In genomic region chr19:38538386-38538785, GRCh38 we compare ENCODE assay signal across 16 cellular contexts.
A peak's percentile ranks its signal among the peaks of the same experiment; 100 is the strongest.
DNase-seq lines count a peak whose midpoint lies in the region; ATAC-seq, FAIRE-seq and TF ChIP-seq lines count a peak whose summit lies in the region.
"Had no signal": no experiment of that assay in that cellular context is flagged by ENCODE, and none has a peak within 500 bp of the region (broad histone marks: within the 10 kb centered on the region; RNA-seq: fewer than 3 reads in every experiment).

No MANE protein-coding gene starts in this region.

- H3K4me1 Mint-ChIP-seq in activated CD4-positive, alpha-beta T cell treated with anti-CD3 and anti-CD28 coated beads, Interleukin-2, amount 10 ng/mL, durations not matched to agents 24 days and 14 days: peaks cover 37% of the 10 kb centered on the region
- peaks cover 35% of the 10 kb centered on the region for H3K4me1 Mint-ChIP-seq in activated CD8-positive, alpha-beta T cell treated with anti-CD3 and anti-CD28 coated beads, Interleukin-2, amount 10 ng/mL, durations not matched to agents 7 days and 5 days (ENCODE audit: low read depth)
- peaks cover 25 to 26% of the 10 kb centered on the region in 2 donors for H3K4me1 Mint-ChIP-seq in effector memory CD8-positive, alpha-beta T cell (ENCODE audit: low read depth in 2 of 2)
- peaks cover 38% of the 10 kb centered on the region for H3K4me1 Mint-ChIP-seq in stimulated activated naive CD8-positive, alpha-beta T cell treated with anti-CD3 and anti-CD28 coated beads, Interleukin-15, amount 100 ng/mL, for 72 hours
- H3K4me1 Mint-ChIP-seq: nephron progenitor cell, WTC11 had no signal

- H3K36me3 ChIP-seq in suprapubic skin: no peaks in the 10 kb centered on the region
- peaks cover 0 to 38% (median 0%) of the 10 kb centered on the region in 3 donors for H3K36me3 ChIP-seq in tibial nerve

- peaks cover 13% of the 10 kb centered on the region for H3K9me3 Mint-ChIP-seq in activated CD4-positive, alpha-beta T cell treated with anti-CD3 and anti-CD28 coated beads, Interleukin-2, amount 10 ng/mL, durations not matched to agents 24 days and 14 days
- peaks cover 8% of the 10 kb centered on the region for H3K9me3 Mint-ChIP-seq in activated CD8-positive, alpha-beta T cell treated with anti-CD3 and anti-CD28 coated beads, Interleukin-2, amount 10 ng/mL, durations not matched to agents 7 days and 5 days (ENCODE audit: insufficient read depth)
- peaks cover 0 to 3% of the 10 kb centered on the region in 2 donors for H3K9me3 Mint-ChIP-seq in effector memory CD8-positive, alpha-beta T cell
- peaks cover 8 to 42% of the 10 kb centered on the region in 2 donors for H3K9me3 Mint-ChIP-seq in stimulated activated naive CD8-positive, alpha-beta T cell treated with anti-CD3 and anti-CD28 coated beads, Interleukin-15, amount 100 ng/mL, for 72 hours

- peak overlapping the region; percentile 69 for H3K4me3 Mint-ChIP-seq in activated CD4-positive, alpha-beta T cell treated with anti-CD3 and anti-CD28 coated beads, Interleukin-2, amount 10 ng/mL, durations not matched to agents 24 days and 14 days
- peak overlapping the region; percentile 61 for H3K4me3 Mint-ChIP-seq in activated CD8-positive, alpha-beta T cell treated with anti-CD3 and anti-CD28 coated beads, Interleukin-2, amount 10 ng/mL, durations not matched to agents 7 days and 5 days
- H3K4me3 Mint-ChIP-seq in effector memory CD8-positive, alpha-beta T cell: peak overlapping the region; percentile 71 to 77
- peak overlapping the region; percentile 30 to 58 for H3K4me3 Mint-ChIP-seq in stimulated activated naive CD8-positive, alpha-beta T cell treated with anti-CD3 and anti-CD28 coated beads, Interleukin-15, amount 100 ng/mL, for 72 hours
- H3K4me3 Mint-ChIP-seq: nephron progenitor cell, WTC11 had no signal

- H3K27me3 Mint-ChIP-seq in activated CD4-positive, alpha-beta T cell treated with anti-CD3 and anti-CD28 coated beads, Interleukin-2, amount 10 ng/mL, durations not matched to agents 24 days and 14 days: peaks cover 3% of the 10 kb centered on the region
- H3K27me3 Mint-ChIP-seq in activated CD8-positive, alpha-beta T cell treated with anti-CD3 and anti-CD28 coated beads, Interleukin-2, amount 10 ng/mL, durations not matched to agents 7 days and 5 days (ENCODE audit: low read depth): peaks cover 19% of the 10 kb centered on the region
- H3K27me3 Mint-ChIP-seq in effector memory CD8-positive, alpha-beta T cell: no peaks in the 10 kb centered on the region
- peaks cover 30% of the 10 kb centered on the region for H3K27me3 Mint-ChIP-seq in stimulated activated naive CD8-positive, alpha-beta T cell treated with anti-CD3 and anti-CD28 coated beads, Interleukin-15, amount 100 ng/mL, for 72 hours

- TF ChIP-seq EP300 in suprapubic skin (IDR thresholded peaks at IDR 0.05): no peak
- no peak for TF ChIP-seq EP300 in tibial nerve (IDR thresholded peaks at IDR 0.05)

- CTCF ChIA-PET in activated CD8-positive, alpha-beta T cell treated with anti-CD3 and anti-CD28 coated beads, Interleukin-2, amount 10 ng/mL, durations not matched to agents 7 days and 5 days (lab: Charles Lee): interaction anchor here (0.6 to 0.7 kb wide), 2 partner anchors 91 to 98 kb away, joined by 3 read pairs; no protein-coding TSS in a partner anchor

- H3K9me3 ChIP-seq in suprapubic skin (peaks cover 5% of the 10 kb centered on the region), tibial nerve (peaks cover 0 to 18% (median 0%) of the 10 kb centered on the region in 4 donors)

- no peak overlapping the region for H3K27ac ChIP-seq in suprapubic skin
- H3K27ac ChIP-seq in tibial nerve: peak overlapping the region in 1 of 4 donors; percentile 16

- no peak for ATAC-seq in activated CD8-positive, alpha-beta T cell treated with anti-CD3 and anti-CD28 coated beads, Interleukin-2, amount 10 ng/mL, durations not matched to agents 7 days and 5 days
- no peak for ATAC-seq in effector memory CD8-positive, alpha-beta T cell (replicated peaks)
- ATAC-seq in stimulated activated naive CD8-positive, alpha-beta T cell treated with anti-CD3 and anti-CD28 coated beads, Interleukin-15, amount 100 ng/mL, for 72 hours: no peak
- ATAC-seq: WTC11 had no signal

- FAIRE-seq in GM12892 (lab: Jason Lieb, UNC): no peak
- FAIRE-seq: urothelium cell line had no signal

- TF ChIP-seq CTCF in suprapubic skin (IDR thresholded peaks at IDR 0.05): no peak
- no peak for TF ChIP-seq CTCF in tibial nerve (IDR thresholded peaks at IDR 0.05)

- H3K4me3 ChIP-seq in suprapubic skin (no peak overlapping the region), tibial nerve (no peak overlapping the region)

- intact Hi-C loops in activated CD4-positive, alpha-beta T cell treated with anti-CD3 and anti-CD28 coated beads, Interleukin-2, amount 10 ng/mL, durations not matched to agents 24 days and 14 days (cut with micrococcal nuclease): no loop called here

- WGBS in suprapubic skin: 31% methylated on average over 3 of the region's 3 CpGs
- WGBS in tibial nerve, 2 donors: 28 to 36% methylated on average over 3 of the region's 3 CpGs

- peak overlapping the region; percentile 89 for H3K27ac Mint-ChIP-seq in activated CD4-positive, alpha-beta T cell treated with anti-CD3 and anti-CD28 coated beads, Interleukin-2, amount 10 ng/mL, durations not matched to agents 24 days and 14 days
- H3K27ac Mint-ChIP-seq in activated CD8-positive, alpha-beta T cell treated with anti-CD3 and anti-CD28 coated beads, Interleukin-2, amount 10 ng/mL, durations not matched to agents 7 days and 5 days: peak overlapping the region; percentile 92
- peak overlapping the region; percentile 76 to 80 for H3K27ac Mint-ChIP-seq in effector memory CD8-positive, alpha-beta T cell
- H3K27ac Mint-ChIP-seq in stimulated activated naive CD8-positive, alpha-beta T cell treated with anti-CD3 and anti-CD28 coated beads, Interleukin-15, amount 100 ng/mL, for 72 hours: peak overlapping the region in 1 of 2 donors; percentile 59
- H3K27ac Mint-ChIP-seq: nephron progenitor cell, WTC11 had no signal

- POLR2A ChIA-PET in activated CD8-positive, alpha-beta T cell treated with anti-CD3 and anti-CD28 coated beads, Interleukin-2, amount 10 ng/mL, durations not matched to agents 7 days and 5 days (lab: Charles Lee): interaction anchor here (0.7 to 1.3 kb wide), 4 partner anchors 19 to 392 kb away, joined by 3 to 4 read pairs (median 3); partner anchors contain the start of genes MAP4K1, MRPS12 and SARS2

- H3K27me3 ChIP-seq in suprapubic skin (no peaks in the 10 kb centered on the region), tibial nerve (no peaks in the 10 kb centered on the region)

- no peak for DNase-seq in activated CD4-positive, alpha-beta T cell treated with anti-CD3 and anti-CD28 coated beads, Interleukin-2, amount 10 ng/mL, durations not matched to agents 24 days and 14 days
- DNase-seq in activated CD4-positive, alpha-beta T cell treated with anti-CD3 and anti-CD28 coated beads for 48 hours: no peak
- no peak for DNase-seq in activated CD8-positive, alpha-beta T cell treated with anti-CD3 and anti-CD28 coated beads, Interleukin-2, amount 10 ng/mL, durations not matched to agents 7 days and 5 days
- no peak for DNase-seq in effector memory CD8-positive, alpha-beta T cell
- no peak for DNase-seq in stimulated activated naive CD8-positive, alpha-beta T cell treated with anti-CD3 and anti-CD28 coated beads, Interleukin-15, amount 100 ng/mL, for 72 hours
- no peak for DNase-seq in suprapubic skin (ENCODE audit: low spot score in 2 of 2)
- no peak for DNase-seq in GM12892 (ENCODE audit: insufficient read length)
- DNase-seq in tibial nerve (ENCODE audit: low spot score in 2 of 2): no peak
- DNase-seq: ACHN; DMS53; effector CD8-positive, alpha-beta T cell; H7; NCI-H510A; nephron progenitor cell had no signal

- no peak for TF ChIP-seq POLR2A in suprapubic skin (IDR thresholded peaks at IDR 0.05)
- TF ChIP-seq POLR2A in GM12892 (IDR thresholded peaks at IDR 0.05; ENCODE audit: low read depth, low read length): no peak
- no peak for TF ChIP-seq POLR2A in tibial nerve (IDR thresholded peaks at IDR 0.05)

- H3K4me1 ChIP-seq in suprapubic skin (peaks cover 7% of the 10 kb centered on the region), tibial nerve (peaks cover 0 to 11% (median 4%) of the 10 kb centered on the region in 4 donors)

- H3K36me3 Mint-ChIP-seq in activated CD4-positive, alpha-beta T cell treated with anti-CD3 and anti-CD28 coated beads, Interleukin-2, amount 10 ng/mL, durations not matched to agents 24 days and 14 days (ENCODE audit: low read depth): peaks cover 25% of the 10 kb centered on the region
- H3K36me3 Mint-ChIP-seq in activated CD8-positive, alpha-beta T cell treated with anti-CD3 and anti-CD28 coated beads, Interleukin-2, amount 10 ng/mL, durations not matched to agents 7 days and 5 days (ENCODE audit: low read depth): peaks cover 26% of the 10 kb centered on the region
- peaks cover 11% of the 10 kb centered on the region for H3K36me3 Mint-ChIP-seq in effector memory CD8-positive, alpha-beta T cell (ENCODE audit: insufficient read depth)
